ENCODE assay signal across 1 cellular context in genomic region chr20:20487811-20488210, GRCh38.
TF ChIP-seq lines count a peak whose summit lies in the region.

No MANE protein-coding gene starts in this region.

TF ChIP-seq in IMR-90, 13 proteins besides CTCF, POLR2A, EP300 and RAD21:
- TF ChIP-seq ELK1 (IDR thresholded peaks at IDR 0.05; ENCODE audit: borderline replicate concordance, low read depth, low read length) (no peak), RCOR1 (IDR thresholded peaks at IDR 0.05; ENCODE audit: insufficient replicate concordance, low read length) (no peak), CEBPB (IDR thresholded peaks at IDR 0.05; ENCODE audit: low read depth, low read length) (no peak), RFX5 (IDR thresholded peaks at IDR 0.05; ENCODE audit: low read depth, low read length) (no peak), CHD1 (IDR thresholded peaks at IDR 0.05; ENCODE audit: low read depth, low read length) (no peak), SMC3 (IDR thresholded peaks at IDR 0.05; ENCODE audit: low read depth, low read length) (no peak), NFE2L2 (IDR thresholded peaks at IDR 0.05; ENCODE audit: low read depth, low read length) (no peak), BHLHE40 (IDR thresholded peaks at IDR 0.05; ENCODE audit: low read depth, low read length) (no peak), MXI1 (IDR thresholded peaks at IDR 0.05; ENCODE audit: borderline replicate concordance, low read depth, low read length) (no peak), USF2 (IDR thresholded peaks at IDR 0.05; ENCODE audit: low read depth, low read length) (no peak), MAFK (IDR thresholded peaks at IDR 0.05; ENCODE audit: low read depth, low read length) (no peak), FOS (IDR thresholded peaks at IDR 0.05; ENCODE audit: low read depth, low read length) (no peak), MAZ (IDR thresholded peaks at IDR 0.05; ENCODE audit: borderline replicate concordance, low read depth, low read length) (no peak)
